In the genomic region with DNA sequence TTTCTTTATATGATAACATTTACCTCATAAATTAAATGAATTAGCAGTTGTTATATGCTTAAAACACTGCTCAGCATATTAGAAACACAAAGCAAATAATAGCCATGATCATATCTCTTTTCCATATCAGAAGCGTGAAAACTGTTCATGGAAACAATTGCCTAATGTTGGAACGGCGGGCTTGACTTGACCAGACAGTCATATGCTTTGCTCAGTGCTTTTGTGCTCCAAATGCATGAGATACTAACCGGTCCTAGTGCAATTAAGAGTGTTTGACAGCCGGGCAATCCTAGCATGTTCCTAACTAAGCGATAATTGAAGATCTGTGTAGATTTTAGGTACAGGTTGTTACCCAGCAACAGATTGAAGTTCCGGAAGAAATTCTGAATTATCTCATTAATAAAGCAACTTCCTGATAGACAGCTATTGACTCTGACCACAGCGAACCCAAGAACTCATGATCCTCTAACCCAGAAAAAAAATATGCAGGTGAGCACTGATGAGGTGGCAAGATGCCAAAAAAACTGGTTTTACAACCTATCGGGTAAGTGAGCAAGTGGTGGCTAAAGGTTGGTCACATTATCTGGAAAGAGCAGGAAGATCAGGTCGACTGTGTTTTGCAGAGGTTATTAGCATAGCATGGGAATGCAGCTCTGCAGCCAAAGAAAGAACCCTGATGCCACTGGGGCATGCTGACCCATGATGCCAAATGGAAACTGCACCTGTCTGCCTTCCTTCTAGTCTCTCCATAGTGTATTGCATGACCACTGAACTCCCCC, we compare ENCODE assay signal across 13 cellular contexts. TPM values are rescaled to one million over a fixed set of nuclear protein-coding genes. Genes with fewer than 3 reads are reported as not detected.
A peak's percentile ranks its signal among the peaks of the same experiment; 100 is the strongest.
DNase-seq lines count a peak whose midpoint lies in the region; ATAC-seq and TF ChIP-seq lines count a peak whose summit lies in the region.
"Had no signal": no experiment of that assay in that cellular context is flagged by ENCODE, and none has a peak within 500 bp of the region (broad histone marks: within the 10 kb centered on the region; RNA-seq: fewer than 3 reads in every experiment).

No MANE protein-coding gene starts in this region.

- CTCF ChIA-PET in mammary epithelial cell (lab: Charles Lee; ENCODE audit: low non-redundant PET) = no interaction called here

- H2AFZ ChIP-seq in mammary epithelial cell (ENCODE audit: low read depth, low read length) = no peak overlapping the region

- WGBS in mammary epithelial cell (ENCODE audit: low coverage, missing lambda C conversion rate) = 74% methylated on average over 10 of the region's 10 CpGs

- H3K4me3 Mint-ChIP-seq in stimulated activated effector memory CD8-positive, alpha-beta T cell treated with anti-CD3 and anti-CD28 coated beads, Interleukin-12 subunit alpha, Interleukin-12 subunit beta, amount 100 ng/mL, for 72 hours = no peak overlapping the region
- H3K4me3 Mint-ChIP-seq: activated naive CD4-positive, alpha-beta T cell treated with anti-CD3 and anti-CD28 coated beads, Interleukin-2, amount 50 U/mL, for 24 hours had no signal

- no peaks in the 10 kb centered on the region for H3K36me3 ChIP-seq in mammary epithelial cell (ENCODE audit: insufficient read depth, low read length)

- no peak for TF ChIP-seq CTCF in mammary epithelial cell (conservative IDR thresholded peaks at IDR 0.05 in 1 of 2, IDR thresholded peaks at IDR 0.05 in 1 of 2; ENCODE audit: extremely low read depth in 1 of 2, insufficient read depth in 1 of 2, low read depth in 1 of 2, low read length in 2 of 2)

- ATAC-seq in GM18858 (IDR thresholded peaks at IDR 0.05; ENCODE audit: unreplicated experiment) = no peak
- ATAC-seq in stimulated activated effector memory CD8-positive, alpha-beta T cell treated with anti-CD3 and anti-CD28 coated beads, Interleukin-12 subunit alpha, Interleukin-12 subunit beta, amount 100 ng/mL, for 72 hours = no peak
- no peak for ATAC-seq in left lobe of liver

- H3K9me3 Mint-ChIP-seq in stimulated activated effector memory CD8-positive, alpha-beta T cell treated with anti-CD3 and anti-CD28 coated beads, Interleukin-12 subunit alpha, Interleukin-12 subunit beta, amount 100 ng/mL, for 72 hours = no peaks in the 10 kb centered on the region
- H3K9me3 Mint-ChIP-seq: activated naive CD4-positive, alpha-beta T cell treated with anti-CD3 and anti-CD28 coated beads, Interleukin-2, amount 50 U/mL, for 24 hours had no signal

- no peaks in the 10 kb centered on the region for H3K4me1 Mint-ChIP-seq in stimulated activated effector memory CD8-positive, alpha-beta T cell treated with anti-CD3 and anti-CD28 coated beads, Interleukin-12 subunit alpha, Interleukin-12 subunit beta, amount 100 ng/mL, for 72 hours
- H3K4me1 Mint-ChIP-seq: activated naive CD4-positive, alpha-beta T cell treated with anti-CD3 and anti-CD28 coated beads, Interleukin-2, amount 50 U/mL, for 24 hours had no signal

- intact Hi-C loops in mammary epithelial cell (cut with micrococcal nuclease) = no loop called here

- no peak overlapping the region for H3K27ac Mint-ChIP-seq in stimulated activated effector memory CD8-positive, alpha-beta T cell treated with anti-CD3 and anti-CD28 coated beads, Interleukin-12 subunit alpha, Interleukin-12 subunit beta, amount 100 ng/mL, for 72 hours
- H3K27ac Mint-ChIP-seq: activated naive CD4-positive, alpha-beta T cell treated with anti-CD3 and anti-CD28 coated beads, Interleukin-2, amount 50 U/mL, for 24 hours had no signal

- dilution Hi-C loops in mammary epithelial cell (cut with HindIII; ENCODE audit: low sequenced_read_pairs) = no loop called here

- BruUV-seq in mammary epithelial cell (replicated peaks; lab: Mats Ljungman, UMichigan) = no TSS peak

- DNase-seq in DMS53 (lab: John Stamatoyannopoulos, UW) (peak; percentile 99), NCI-H2029 treated with DMSO at 0.1 percent for 48 hours (lab: John Stamatoyannopoulos, UW) (peak; percentile 89), mammary epithelial cell (peak; percentile 81), myocyte (ENCODE audit: low read depth) (peak; percentile 41), left lobe of liver (ENCODE audit: low spot score) (no peak), NCI-H2227 (lab: John Stamatoyannopoulos, UW; ENCODE audit: unreplicated experiment) (no peak)
- DNase-seq in stimulated activated effector memory CD8-positive, alpha-beta T cell treated with anti-CD3 and anti-CD28 coated beads, Interleukin-12 subunit alpha, Interleukin-12 subunit beta, amount 100 ng/mL, for 72 hours (ENCODE audit: low spot score in 2 of 2) = no peak
- DNase-seq: NCI-H226; stimulated activated CD4-positive, alpha-beta T cell treated with anti-CD3 and anti-CD28 coated beads, Interleukin-2, amount 100 ng/mL, for 24 hours had no signal

- no peak overlapping the region for H3K9ac ChIP-seq in mammary epithelial cell (ENCODE audit: insufficient read depth, low read length)
- H3K9ac ChIP-seq: KMS-11 had no signal

- no peaks in the 10 kb centered on the region for H3K9me3 ChIP-seq in mammary epithelial cell (replicated peaks; ENCODE audit: insufficient read depth, low read length)

- no peaks in the 10 kb centered on the region for H3K27me3 ChIP-seq in mammary epithelial cell (ENCODE audit: insufficient read depth, low read length)

- no peak overlapping the region for H3K4me3 ChIP-seq in mammary epithelial cell (replicated peaks in 1 of 3; ENCODE audit: insufficient read depth in 1 of 3, low read depth in 2 of 3, low read length in 3 of 3)

- peak overlapping the region; percentile 0 for H3K4me2 ChIP-seq in mammary epithelial cell (ENCODE audit: insufficient read depth, low read depth, low read length)
- H3K4me2 ChIP-seq: KMS-11 had no signal

- H4K20me1 ChIP-seq in mammary epithelial cell (ENCODE audit: insufficient read depth, low read length) = no peaks in the 10 kb centered on the region

- in situ Hi-C loops in mammary epithelial cell (cut with MboI; ENCODE audit: low sequenced_read_pairs in 2 of 2) = loop anchor here in 1 of 2 donors (25.0 kb wide), 1 partner anchor 536 kb away; no protein-coding TSS in a partner anchor

- H3K79me2 ChIP-seq in mammary epithelial cell (ENCODE audit: insufficient read depth, low read length) = no peaks in the 10 kb centered on the region

- H3K4me1 ChIP-seq in mammary epithelial cell (ENCODE audit: insufficient read depth, low read length) = peaks cover 14% of the 10 kb centered on the region

- no peak overlapping the region for H3K27ac ChIP-seq in mammary epithelial cell (ENCODE audit: insufficient read depth, low read depth, low read length)
- H3K27ac ChIP-seq: KMS-11 had no signal

- no peaks in the 10 kb centered on the region for H3K36me3 Mint-ChIP-seq in stimulated activated effector memory CD8-positive, alpha-beta T cell treated with anti-CD3 and anti-CD28 coated beads, Interleukin-12 subunit alpha, Interleukin-12 subunit beta, amount 100 ng/mL, for 72 hours
- H3K36me3 Mint-ChIP-seq: activated naive CD4-positive, alpha-beta T cell treated with anti-CD3 and anti-CD28 coated beads, Interleukin-2, amount 50 U/mL, for 24 hours had no signal

RNA-seq across cellular contexts. Expression of gene BHLHE41, which starts 23.7 kb away (rescaled TPM):
- total RNA-seq in mammary epithelial cell = 10 to 100 TPM; 18.1 to 19.2 TPM
- polyA plus RNA-seq in mammary epithelial cell = 24.6 TPM
- polyA minus RNA-seq in mammary epithelial cell = 117 TPM
- 5.9 and 6.3 TPM in 2 replicates for total RNA-seq in myocyte
- 14.5 TPM for polyA plus RNA-seq in myocyte (2012)
- total RNA-seq in left lobe of liver = 1.9 TPM
- total RNA-seq: activated CD8-positive, alpha-beta memory T cell treated with anti-CD3 and anti-CD28 coated beads for 36 hours had no signal

Comparison
In these comparisons a context has a peak if more than half of its experiments do, and no peak if none do; other contexts are left out.
1. DNase-seq: peak in DMS53 (single experiment), NCI-H2029 treated with DMSO at 0.1 percent for 48 hours (single experiment), mammary epithelial cell (single experiment) and myocyte (single experiment); none in stimulated activated effector memory CD8-positive, alpha-beta T cell treated with anti-CD3 and anti-CD28 coated beads, Interleukin-12 subunit alpha, Interleukin-12 subunit beta, amount 100 ng/mL, for 72 hours (0 of 2), left lobe of liver (single experiment) and NCI-H2227 (single experiment).